ENCODE assay signal across 1 cellular context in genomic region chr1:92831762-92832536, GRCh38.
TF ChIP-seq lines count a peak whose summit lies in the region.

Gene RPL5, plus strand, starts transcription at chr1:92832040. Its CDS starts 75 bp downstream, at chr1:92832115.

TF ChIP-seq in HepG2, 621 proteins besides CTCF, POLR2A, EP300 and RAD21 (continued from another document and continues in another):
- TF ChIP-seq E2F1 (CRISPR knock-in tag; IDR thresholded peaks at IDR 0.05) (peak; percentile 81), ZNF652 (CRISPR knock-in tag; IDR thresholded peaks at IDR 0.05; ENCODE audit: borderline replicate concordance, low read depth) (no peak), FOXC1 (CRISPR knock-in tag; IDR thresholded peaks at IDR 0.05; ENCODE audit: borderline replicate concordance) (peak; percentile 84; the same call in 1 of the 2 replicates), ZNF83 (CRISPR knock-in tag; IDR thresholded peaks at IDR 0.05; ENCODE audit: borderline replicate concordance) (peak; percentile 62), PRDM4 (CRISPR knock-in tag; IDR thresholded peaks at IDR 0.05; ENCODE audit: borderline replicate concordance) (no peak; the same call in 1 of the 2 replicates), FOXJ3 (CRISPR knock-in tag; IDR thresholded peaks at IDR 0.05; ENCODE audit: borderline replicate concordance) (peak; percentile 39), HES4 (CRISPR knock-in tag; IDR thresholded peaks at IDR 0.05; ENCODE audit: borderline replicate concordance) (peak; percentile 97), ZNF7 (CRISPR knock-in tag; IDR thresholded peaks at IDR 0.05) (peak; percentile 9; the same call in 1 of the 2 replicates), TBX3 (IDR thresholded peaks at IDR 0.05; ENCODE audit: borderline replicate concordance) (peak; percentile 69; the same call in 1 of the 2 replicates), SIX1 (CRISPR knock-in tag; IDR thresholded peaks at IDR 0.05; ENCODE audit: borderline replicate concordance) (0 out of 2 replicates have a peak, but pooled peaks have one; percentile 16), ZNF691 (CRISPR knock-in tag; IDR thresholded peaks at IDR 0.05; ENCODE audit: borderline replicate concordance, low read depth) (peak; percentile 44; the same call in 1 of the 2 replicates), ZFP90 (CRISPR knock-in tag; IDR thresholded peaks at IDR 0.05; ENCODE audit: borderline replicate concordance) (peak; percentile 91; the same call in 1 of the 2 replicates), HMGXB4 (CRISPR knock-in tag; IDR thresholded peaks at IDR 0.05; ENCODE audit: borderline replicate concordance in 1 of 2, low read depth in 1 of 2) (peak; percentile 98 to 99), HCFC1 (IDR thresholded peaks at IDR 0.05; ENCODE audit: low read depth, low read length) (peak; percentile 48), ZNF343 (CRISPR knock-in tag; IDR thresholded peaks at IDR 0.05) (peak; percentile 72; the same call in 1 of the 2 replicates), NFRKB (IDR thresholded peaks at IDR 0.05) (no peak), PAXIP1 (CRISPR knock-in tag; conservative IDR thresholded peaks at IDR 0.05) (peak; percentile 48), ARID3A (IDR thresholded peaks at IDR 0.05; ENCODE audit: low read depth, low read length) (peak; percentile 55; the same call in 1 of the 2 replicates), BCL6 (CRISPR knock-in tag; IDR thresholded peaks at IDR 0.05) (peak; percentile 62; the same call in 1 of the 2 replicates), AKNA (CRISPR knock-in tag; IDR thresholded peaks at IDR 0.05; ENCODE audit: borderline replicate concordance) (peak; percentile 88; the same call in 1 of the 2 replicates), ZBTB33 (CRISPR knock-in tag; IDR thresholded peaks at IDR 0.05) (peak; percentile 47), ATF2 (CRISPR knock-in tag; IDR thresholded peaks at IDR 0.05) (peak; percentile 91), SNAPC5 (CRISPR knock-in tag; IDR thresholded peaks at IDR 0.05; ENCODE audit: borderline replicate concordance) (peak; percentile 88; the same call in 1 of the 2 replicates), JUNB (CRISPR knock-in tag; IDR thresholded peaks at IDR 0.05; ENCODE audit: borderline replicate concordance) (peak; percentile 64; the same call in 1 of the 2 replicates), BCLAF1 (IDR thresholded peaks at IDR 0.05) (no peak)
